ENCODE assay signal across 2 cellular contexts in genomic region chr9:34463098-34463900, GRCh38.
TF ChIP-seq lines count a peak whose summit lies in the region.

No MANE protein-coding gene starts in this region.

TF ChIP-seq in A549, 52 proteins besides CTCF, POLR2A, EP300 and RAD21:
- TF ChIP-seq PBX3 (IDR thresholded peaks at IDR 0.05) (no peak), HOXB13 (CRISPR knock-in tag; IDR thresholded peaks at IDR 0.05; ENCODE audit: low read depth) (no peak)

TF ChIP-seq in HCT116, 20 proteins besides CTCF, POLR2A, EP300 and RAD21 (continued from another document):
- TF ChIP-seq CEBPB (IDR thresholded peaks at IDR 0.05; ENCODE audit: low read depth) (peak; percentile 85; the same call in 1 of the 2 replicates), SP1 (IDR thresholded peaks at IDR 0.05; ENCODE audit: low read depth) (peak; percentile 28; the same call in 1 of the 2 replicates), REST (IDR thresholded peaks at IDR 0.05; ENCODE audit: low read depth) (no peak), SIN3A (IDR thresholded peaks at IDR 0.05; ENCODE audit: low read depth) (no peak), EGR1 (IDR thresholded peaks at IDR 0.05; ENCODE audit: low read depth) (peak; percentile 79), ZBTB33 (IDR thresholded peaks at IDR 0.05; ENCODE audit: extremely low read depth, insufficient replicate concordance, low read length) (no peak)
